Comparison of ENCODE assay signal across 8 cellular contexts in genomic region chr4:54318904-54319303, GRCh38.
DNase-seq lines count a peak whose midpoint lies in the region; ATAC-seq and TF ChIP-seq lines count a peak whose summit lies in the region.

No MANE protein-coding gene starts in this region.

- H3K4me1 ChIP-seq in right lobe of liver: no peaks in the 10 kb centered on the region

- H3K27ac ChIP-seq in right lobe of liver: no peak overlapping the region

- TF ChIP-seq CTCF in right lobe of liver (IDR thresholded peaks at IDR 0.05): peak; percentile 54 to 77 (median 68)

- H3K27me3 ChIP-seq in right lobe of liver: no peaks in the 10 kb centered on the region

- H3K4me3 ChIP-seq in right lobe of liver: no peak overlapping the region

- WGBS in right lobe of liver (ENCODE audit: insufficient coverage, low coverage, low lambda C conversion rate, missing lambda C conversion rate): 17% methylated on average over 5 of the region's 5 CpGs

- ATAC-seq in GM18909 (IDR thresholded peaks at IDR 0.05; ENCODE audit: poor library complexity, unreplicated experiment) (peak; percentile 33), right lobe of liver (peak; percentile 54 to 75 (median 68)), HG03565 (IDR thresholded peaks at IDR 0.05; ENCODE audit: unreplicated experiment) (no peak)

- intact Hi-C loops in right lobe of liver (cut with DNase I): no loop called here

- H3K36me3 ChIP-seq in right lobe of liver: no peaks in the 10 kb centered on the region

- TF ChIP-seq POLR2A in right lobe of liver (IDR thresholded peaks at IDR 0.05): no peak

- no peaks in the 10 kb centered on the region for H3K9me3 ChIP-seq in right lobe of liver

- DNase-seq in COLO829 (ENCODE audit: low spot score) (peak; percentile 72), NCI-H146 treated with DMSO at 0.1 percent for 48 hours (lab: John Stamatoyannopoulos, UW; ENCODE audit: unreplicated experiment) (peak; percentile 21), astrocyte of the hippocampus (ENCODE audit: low read depth, low spot score) (peak; percentile 55), right lobe of liver (no peak), NCI-H526 treated with DMSO at 0.1 percent for 48 hours (lab: John Stamatoyannopoulos, UW) (no peak), hypothalamus (lab: John Stamatoyannopoulos, UW) (no peak)

Comparison
In these comparisons a context has a peak if more than half of its experiments do, and no peak if none do; other contexts are left out.
1. DNase-seq: peak in COLO829 (single experiment), NCI-H146 treated with DMSO at 0.1 percent for 48 hours (single experiment) and astrocyte of the hippocampus (single experiment); none in right lobe of liver (0 of 3), NCI-H526 treated with DMSO at 0.1 percent for 48 hours (single experiment) and hypothalamus (0 of 51).